In genomic region chr7:6406121-6406520, GRCh38 we compare ENCODE assay signal across 2 cellular contexts.
TF ChIP-seq lines count a peak whose summit lies in the region.

No MANE protein-coding gene starts in this region.

TF ChIP-seq in HepG2, 621 proteins besides CTCF, POLR2A, EP300 and RAD21:
- TF ChIP-seq ZSCAN12 (CRISPR knock-in tag; IDR thresholded peaks at IDR 0.05) (no peak), ZMAT3 (CRISPR knock-in tag; conservative IDR thresholded peaks at IDR 0.05) (no peak), PLSCR1 (CRISPR knock-in tag; IDR thresholded peaks at IDR 0.05; ENCODE audit: borderline replicate concordance) (no peak), RBM22 (optimal IDR thresholded peaks at IDR 0.05; ENCODE audit: low read length) (peak; percentile 51)
TF ChIP-seq in HepG2: peak in this region for 1.

TF ChIP-seq in HCT116, 20 proteins besides CTCF, POLR2A, EP300 and RAD21:
- no peak for TF ChIP-seq ELF1 (IDR thresholded peaks at IDR 0.05; ENCODE audit: borderline replicate concordance, low read depth)
- TF ChIP-seq POLR2AphosphoS5 (IDR thresholded peaks at IDR 0.05; ENCODE audit: low read depth, low read length), result peak; percentile 28; the same call in 1 of the 2 replicates
